In the genomic region with DNA sequence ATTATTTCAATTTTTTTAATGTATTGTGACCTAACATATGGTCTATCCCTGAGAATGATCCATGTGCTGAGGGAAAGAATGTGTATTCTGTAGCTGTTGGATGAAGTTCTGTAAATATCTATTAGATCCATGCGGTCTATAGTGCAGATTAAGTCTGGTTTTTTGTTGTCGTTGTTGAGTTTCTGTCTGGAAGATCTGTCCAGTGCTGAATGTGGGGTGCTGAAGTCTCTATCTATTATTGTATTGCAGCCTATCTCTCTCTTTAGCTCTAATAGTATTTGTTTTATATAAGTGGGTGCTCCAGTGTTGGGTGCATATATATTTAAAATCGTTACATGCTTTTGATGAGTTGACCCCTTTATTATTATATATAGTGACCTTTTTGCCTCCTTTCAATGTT, we compare ENCODE assay signal across 28 cellular contexts.
"Had no signal": no experiment of that assay in that cellular context is flagged by ENCODE, and none has a peak within 500 bp of the region (broad histone marks: within the 10 kb centered on the region; RNA-seq: fewer than 3 reads in every experiment).

No MANE protein-coding gene starts in this region.

- H3K4me3 ChIP-seq: adrenal gland, ascending aorta, body of pancreas, breast epithelium, cardiac muscle cell had no signal

- H3K9me3 ChIP-seq: adrenal gland, ascending aorta, body of pancreas had no signal

- H3K27ac ChIP-seq: adrenal gland, ascending aorta, body of pancreas, brain microvascular endothelial cell, breast epithelium, cardiac muscle cell had no signal

- DNase-seq: activated effector memory CD4-positive, alpha-beta T cell treated with anti-CD3 and anti-CD28 coated beads, Interleukin-2, amount 50 U/mL, for 16 hours; activated effector memory CD4-positive, alpha-beta T cell treated with Interleukin-2 at 50 U/mL for 16 hours; activated gamma-delta T cell; activated gamma-delta T cell treated with Interleukin-2 at 50 U/mL for 16 hours; activated naive CD4-positive, alpha-beta T cell; activated naive CD4-positive, alpha-beta T cell treated with anti-CD3 and anti-CD28 coated beads for 36 hours; activated naive CD4-positive, alpha-beta T cell treated with anti-CD3 and anti-CD28 coated beads, Interleukin-2, amount 10 ng/mL, durations not matched to agents 7 days and 5 days; activated naive CD4-positive, alpha-beta T cell treated with anti-CD3 and anti-CD28 coated beads, Interleukin-2, amount 50 U/mL, for 16 hours; activated naive CD4-positive, alpha-beta T cell treated with Interleukin-2 at 50 U/mL for 16 hours; activated naive CD8-positive, alpha-beta T cell treated with anti-CD3 and anti-CD28 coated beads for 36 hours; activated naive CD8-positive, alpha-beta T cell treated with anti-CD3 and anti-CD28 coated beads, Interleukin-2, amount 10 ng/mL, durations not matched to agents 7 days and 5 days; activated naive CD8-positive, alpha-beta T cell treated with anti-CD3 and anti-CD28 coated beads, Interleukin-2, amount 50 U/mL, for 24 hours; activated T-cell treated with anti-CD3 and anti-CD28 coated beads, Interleukin-2, amount 50 U/mL, for 4 hours; activated T-cell treated with anti-CD3 and anti-CD28 coated beads, Interleukin-2, amount 50 U/mL, for 48 hours; activated T-cell treated with anti-CD3 and anti-CD28 coated beads, Interleukin-2, amount 50 U/mL, for 72 hours; adrenal gland; amniotic stem cell; amygdala; anterior cingulate cortex; aorta; body of pancreas; brain microvascular endothelial cell; caudate nucleus; central memory CD4-positive, alpha-beta T cell; cerebellar nuclear complex had no signal

- H3K4me1 ChIP-seq: adrenal gland, ascending aorta, body of pancreas, breast epithelium had no signal

- H3K36me3 ChIP-seq: adrenal gland, ascending aorta, brain microvascular endothelial cell, breast epithelium, cardiac muscle cell had no signal
